In genomic region chr1:84506002-84506728, GRCh38 we compare ENCODE assay signal across 8 cellular contexts. TPM values are rescaled to one million over a fixed set of nuclear protein-coding genes. Genes with fewer than 3 reads are reported as not detected.
DNase-seq lines count a peak whose midpoint lies in the region; ATAC-seq and TF ChIP-seq lines count a peak whose summit lies in the region.

TSS of gene GNG5 (minus strand) at chr1:84506581. CDS start at chr1:84506091, 490 bp downstream.
TSS of gene SPATA1 (plus strand) at chr1:84506386. CDS start at chr1:84516360, 9,974 bp downstream.

- no peaks in the 10 kb centered on the region; the same call in 1 of the 2 replicates for H3K27me3 Mint-ChIP-seq in WTC11 (ENCODE audit: low read depth)

- H3K36me3 Mint-ChIP-seq in WTC11: peaks cover 6% of the 10 kb centered on the region; the same call in 1 of the 2 replicates

- H3K4me1 Mint-ChIP-seq in WTC11: peaks cover 36% of the 10 kb centered on the region

- H3K27ac ChIP-seq in spleen: peak within 1 kb of the TSS; percentile 95 to 99 (median 98)

- H3K27me3 ChIP-seq in spleen (replicated peaks in 1 of 7): no peaks in the 10 kb centered on the region

- H3K4me1 ChIP-seq in spleen: peaks cover 35 to 56% (median 48%) of the 10 kb centered on the region in 6 donors

- peaks cover 0 to 18% (median 2%) of the 10 kb centered on the region in 6 donors for H3K36me3 ChIP-seq in spleen

- H3K9me3 Mint-ChIP-seq in WTC11: peaks cover 11% of the 10 kb centered on the region

- TF ChIP-seq CTCF in WTC11 (IDR thresholded peaks at IDR 0.05) (no peak), cardiac fibroblast (IDR thresholded peaks at IDR 0.05; ENCODE audit: low read depth, low read length) (no peak), spleen (IDR thresholded peaks at IDR 0.05 in 8 of 11, conservative IDR thresholded peaks at IDR 0.05 in 3 of 11) (peak in 3 of 11 experiments; percentile 5 to 24 (median 11))

- ATAC-seq in GM18909 (IDR thresholded peaks at IDR 0.05; ENCODE audit: poor library complexity, unreplicated experiment) (peak; percentile 86), HG03159 (IDR thresholded peaks at IDR 0.05; ENCODE audit: unreplicated experiment) (peak; percentile 82), WTC11 (peak; percentile 93)

- peak within 1 kb of the TSS; percentile 99 for H3K27ac Mint-ChIP-seq in WTC11

- WGBS in spleen, 5 donors: 0 to 1% (median 1%) methylated on average over 47 to 60 of the region's 60 CpGs

- peak within 1 kb of the TSS; percentile 100 for H3K4me3 Mint-ChIP-seq in WTC11

- intact Hi-C loops in spleen (cut with DNase I; ENCODE audit: low total_unique reads): no loop called here

- POLR2A ChIA-PET in WTC11 (lab: Charles Lee): interaction anchor here (0.8 to 1.7 kb wide), 4 partner anchors 27 to 276 kb away, joined by 3 to 7 read pairs (median 4); partner anchors contain the start of gene CTBS

- H3K4me3 ChIP-seq in cardiac fibroblast (replicated peaks in 1 of 2; ENCODE audit: low read depth in 2 of 2, low read length in 2 of 2): peak within 1 kb of the TSS; percentile 72 to 88
- H3K4me3 ChIP-seq in spleen: peak within 1 kb of the TSS; percentile 78 to 88 (median 82)

- CTCF ChIA-PET in WTC11 (lab: Charles Lee): interaction anchor here (0.8 to 2.0 kb wide), 14 partner anchors 66 to 276 kb away, joined by 3 to 12 read pairs (median 5); partner anchors contain the start of gene CTBS

- DNase-seq in AG08395 (ENCODE audit: low spot score) (peak; percentile 99), NCI-H2227 (lab: John Stamatoyannopoulos, UW; ENCODE audit: unreplicated experiment) (peak; percentile 98), WTC11 (ENCODE audit: low spot score) (peak; percentile 98), cardiac fibroblast (ENCODE audit: low read depth in 2 of 2) (peak; percentile 97 to 98), inferior parietal cortex (ENCODE audit: extremely low spot score) (peak; percentile 93), spleen (peak; percentile 100)

- TF ChIP-seq POLR2A in spleen (IDR thresholded peaks at IDR 0.05): peak; percentile 19 to 64 (median 63)

- peaks cover 0 to 12% (median 10%) of the 10 kb centered on the region in 8 donors for H3K9me3 ChIP-seq in spleen

TF ChIP-seq in WTC11, 78 proteins besides CTCF, POLR2A, EP300 and RAD21:
- TF ChIP-seq FOXK1 (CRISPR knock-in tag; IDR thresholded peaks at IDR 0.05) (0 out of 2 replicates have a peak, but pooled peaks have one; percentile 36), MAX (CRISPR knock-in tag; IDR thresholded peaks at IDR 0.05) (peak; percentile 10; the same call in 1 of the 2 replicates), ZNF121 (CRISPR knock-in tag; IDR thresholded peaks at IDR 0.05) (peak; percentile 31; the same call in 1 of the 2 replicates), SP1 (CRISPR knock-in tag; conservative IDR thresholded peaks at IDR 0.05) (peak; percentile 58), USF1 (CRISPR knock-in tag; IDR thresholded peaks at IDR 0.05) (no peak), ZBTB43 (CRISPR knock-in tag; IDR thresholded peaks at IDR 0.05) (0 out of 2 replicates have a peak, but pooled peaks have one; percentile 56), E2F5 (CRISPR knock-in tag; IDR thresholded peaks at IDR 0.05) (0 out of 2 replicates have a peak, but pooled peaks have one; percentile 20), SMAD3 (CRISPR knock-in tag; IDR thresholded peaks at IDR 0.05; ENCODE audit: borderline replicate concordance) (no peak), FOXP1 (CRISPR knock-in tag; IDR thresholded peaks at IDR 0.05; ENCODE audit: borderline replicate concordance) (peak; percentile 53), ZNF232 (CRISPR knock-in tag; IDR thresholded peaks at IDR 0.05) (0 out of 2 replicates have a peak, but pooled peaks have one; percentile 13), ARID4B (CRISPR knock-in tag; IDR thresholded peaks at IDR 0.05; ENCODE audit: borderline replicate concordance) (peak; percentile 9; the same call in 1 of the 2 replicates), GABPB1 (CRISPR knock-in tag; IDR thresholded peaks at IDR 0.05) (peak; percentile 46; the same call in 1 of the 2 replicates), NFE2L1 (CRISPR knock-in tag; IDR thresholded peaks at IDR 0.05) (no peak)

RNA-seq across cellular contexts. Expression of gene GNG5, which starts in this region (rescaled TPM):
- 108 to 122 TPM (median 111 TPM) in 3 replicates for total RNA-seq in WTC11 (2021)
- total RNA-seq in spleen: 100 to 1,000 TPM in 2 of 7 donors, 10 to 100 TPM in 5; 56.5 to 121 (median 81.7) TPM
- polyA plus RNA-seq in spleen: 100 to 1,000 TPM in 2 of 3 donors, 10 to 100 TPM in 1; 98.2 to 162 (median 146) TPM

RNA-seq across cellular contexts. Expression of gene SPATA1, which starts in this region (rescaled TPM):
- total RNA-seq in WTC11 (2021) (0.85 to 0.92 TPM in 2 of 3 replicates, not detected in the other), spleen (1 to 10 TPM; 1.4 to 3.0 (median 1.9) TPM)
- 1 to 10 TPM in 1 of 3 donors, under 1 TPM in 2; 0.67 to 1.0 (median 0.83) TPM for polyA plus RNA-seq in spleen

Comparison
In these comparisons a context has a peak if more than half of its experiments do, and no peak if none do; other contexts are left out.
1. Peak in every context shown above with its lines: DNase-seq, ATAC-seq, H3K4me3 ChIP-seq and H3K27ac ChIP-seq.